Comparison of ENCODE assay signal across 8 cellular contexts in the genomic region with DNA sequence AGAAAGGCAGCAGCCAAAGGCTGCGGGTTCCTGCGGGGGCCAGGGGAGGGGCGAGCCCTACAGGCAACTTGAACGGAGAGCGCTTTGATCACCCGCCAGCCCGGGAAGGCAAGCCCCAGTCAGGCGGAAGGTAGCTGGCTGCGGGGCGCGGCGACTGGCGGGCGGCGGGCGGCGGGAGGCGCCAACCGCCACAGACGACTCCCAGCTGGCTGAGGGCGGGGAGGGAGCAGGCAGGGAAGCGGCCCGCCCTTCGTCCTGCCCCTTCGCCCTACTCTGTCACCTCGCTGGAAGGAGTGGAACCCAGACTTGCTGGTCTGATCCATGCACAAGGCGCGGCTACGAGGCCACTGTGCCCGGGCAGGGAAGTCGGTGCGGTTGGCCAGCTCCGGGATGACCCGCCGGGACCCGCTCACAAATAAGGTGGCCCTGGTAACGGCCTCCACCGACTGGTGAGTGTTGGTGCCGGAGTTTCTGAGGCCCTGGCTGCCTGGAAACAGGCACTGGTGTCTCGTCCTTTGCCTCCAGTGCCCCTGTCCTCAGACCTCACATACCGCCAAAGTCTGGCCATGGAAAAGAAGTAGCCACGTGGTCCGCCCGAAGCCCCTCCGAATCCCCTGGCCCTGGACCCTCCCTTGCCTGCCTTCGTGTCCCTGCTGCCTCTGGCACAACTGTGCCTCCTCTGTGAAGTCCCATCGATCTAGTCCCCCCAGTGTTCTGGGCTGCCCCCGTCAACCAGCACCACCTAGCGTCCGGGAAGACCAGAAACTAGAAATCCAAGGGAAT. TPM values are rescaled to one million over a fixed set of nuclear protein-coding genes. Genes with fewer than 3 reads are reported as not detected.
DNase-seq lines count a peak whose midpoint lies in the region; FAIRE-seq and TF ChIP-seq lines count a peak whose summit lies in the region.
"Not testable (repeated sequence)": the region's sequence is repeated elsewhere in the genome, so short reads cannot be mapped to it uniquely, and the experiment has no call there.

No MANE protein-coding gene starts in this region.

- H4K20me1 ChIP-seq in neural cell (ENCODE audit: insufficient read depth): not testable (repeated sequence)

- not testable (repeated sequence) for H3K27me3 ChIP-seq in SJSA1 (replicated peaks); neural cell (ENCODE audit: insufficient read depth, low read depth, low read length); stomach smooth muscle (ENCODE audit: control insufficient read depth in 1 of 2, insufficient read depth in 2 of 2, low read length in 2 of 2)

- H3K4me3 ChIP-seq in HFF-Myc (replicated peaks; ENCODE audit: low read depth, low read length): peak overlapping the region; percentile 48
- H3K4me3 ChIP-seq in SJSA1: peak overlapping the region; percentile 37
- peak overlapping the region; percentile 63 for H3K4me3 ChIP-seq in neural cell (ENCODE audit: low read length)
- H3K4me3 ChIP-seq in stomach smooth muscle (ENCODE audit: low read length in 2 of 2): peak overlapping the region; percentile 74 to 82

- not testable (repeated sequence) for H3K9me2 ChIP-seq in neural cell (ENCODE audit: insufficient read depth, low read length)

- TF ChIP-seq CTCF in HFF-Myc (IDR thresholded peaks at IDR 0.05; ENCODE audit: low read depth, low read length, missing control alignments) (peak; percentile 81), neural cell (IDR thresholded peaks at IDR 0.05; ENCODE audit: poor library complexity, severe bottlenecking) (peak; percentile 74)

- not testable (repeated sequence) for TF ChIP-seq RAD21 in neural cell (conservative IDR thresholded peaks at IDR 0.05)

- in situ Hi-C loops in G401 (cut with HindIII; ENCODE audit: low sequenced_read_pairs): not testable (repeated sequence)

- not testable (repeated sequence) for TF ChIP-seq EP300 in neural cell (conservative IDR thresholded peaks at IDR 0.05; ENCODE audit: poor library complexity, severe bottlenecking)

- DNase-seq in G401 (ENCODE audit: low spot score) (peak; percentile 67), NCI-H1092 (lab: John Stamatoyannopoulos, UW) (peak; percentile 72), SJSA1 (ENCODE audit: low read depth in 1 of 2, low spot score in 2 of 2) (peak; percentile 72 to 75), frontal cortex (ENCODE audit: low spot score in 2 of 2) (peak; percentile 61 to 69)
- DNase-seq in HFF-Myc (ENCODE audit: extremely low read depth, low read depth): not testable (repeated sequence)
- peak; percentile 63 for DNase-seq in activated naive CD4-positive, alpha-beta T cell treated with anti-CD3 and anti-CD28 coated beads, Interleukin-2, amount 50 U/mL, for 16 hours

- H3K4me1 ChIP-seq in SJSA1 (replicated peaks); stomach smooth muscle (ENCODE audit: control insufficient read depth, insufficient read depth, low read length): not testable (repeated sequence)

- H3K4me2 ChIP-seq in neural cell (ENCODE audit: low read length): not testable (repeated sequence)

- FAIRE-seq in frontal cortex (lab: Jason Lieb, UNC): not testable (repeated sequence)

- 0 out of 2 replicates have a peak overlapping the region, but pooled peaks have one; percentile 17 for H3K27ac ChIP-seq in SJSA1
- not testable (repeated sequence) for H3K27ac ChIP-seq in neural cell (ENCODE audit: low read length)
- peak overlapping the region; percentile 87 for H3K27ac ChIP-seq in stomach smooth muscle (ENCODE audit: low read length)

- not testable (repeated sequence) for H3K36me3 ChIP-seq in SJSA1; neural cell (ENCODE audit: insufficient read depth, low read length); stomach smooth muscle (ENCODE audit: control insufficient read depth in 2 of 2, insufficient read depth in 2 of 2, low read length in 2 of 2)

- not testable (repeated sequence) for H3K9me3 ChIP-seq in SJSA1 (replicated peaks); neural cell (ENCODE audit: low read length); stomach smooth muscle (ENCODE audit: control insufficient read depth in 2 of 2, low read length in 2 of 2)

- not testable (repeated sequence) for H2AFZ ChIP-seq in neural cell (ENCODE audit: low read depth, low read length)

- not testable (repeated sequence) for H3F3A ChIP-seq in neural cell (ENCODE audit: insufficient read depth, low read length, poor library complexity, severe bottlenecking)

- not testable (repeated sequence) for H3K79me2 ChIP-seq in neural cell (replicated peaks; ENCODE audit: insufficient read depth, low read length)

- H3K9ac ChIP-seq in neural cell (ENCODE audit: low read length) (peak overlapping the region; percentile 44), stomach smooth muscle (ENCODE audit: low read length in 2 of 2) (peak overlapping the region; percentile 58 to 75)

TF ChIP-seq in neural cell, 6 proteins besides CTCF, POLR2A, EP300 and RAD21:
- TF ChIP-seq SMC3 (conservative IDR thresholded peaks at IDR 0.05; ENCODE audit: poor library complexity): peak; percentile 46
- peak; percentile 22 for TF ChIP-seq POLR2AphosphoS5 (IDR thresholded peaks at IDR 0.05)

RNA-seq across cellular contexts. Expression of a gene that starts 15.4 kb away (rescaled TPM):
- 0.74 and 1.6 TPM in 2 replicates for total RNA-seq in G401 (2014; rRNA removed; shearing (Covaris generic))
- not detected in 2 replicates for total RNA-seq in SJSA1 (2014; rRNA removed; shearing (Covaris generic))
- total RNA-seq in frontal cortex: 18.8 TPM
- polyA plus RNA-seq in neural cell: 43.6 and 49.3 TPM in 2 replicates
- 33.0 and 36.0 TPM in 2 replicates for polyA minus RNA-seq in neural cell

RNA-seq across cellular contexts. Expression of a gene that starts 35.0 kb away (rescaled TPM):
- not detected in 2 replicates for total RNA-seq in G401 (2014; rRNA removed; shearing (Covaris generic))
- total RNA-seq in SJSA1 (2014; rRNA removed; shearing (Covaris generic)): not detected in 2 replicates
- 35.5 TPM for total RNA-seq in frontal cortex
- polyA plus RNA-seq in neural cell: 2.3 and 4.1 TPM in 2 replicates
- polyA minus RNA-seq in neural cell: 0.23 and 1.2 TPM in 2 replicates

RNA-seq across cellular contexts. Expression of a gene that starts 47.6 kb away (rescaled TPM):
- total RNA-seq in G401 (2014; rRNA removed; shearing (Covaris generic)): 17.3 and 28.1 TPM in 2 replicates
- total RNA-seq in SJSA1 (2014; rRNA removed; shearing (Covaris generic)): 4.9 and 15.1 TPM in 2 replicates
- 3.3 TPM for total RNA-seq in frontal cortex
- 1.9 and 3.0 TPM in 2 replicates for polyA plus RNA-seq in neural cell
- polyA minus RNA-seq in neural cell: 0.69 TPM in 1 of 2 replicates, not detected in the other

RNA-seq across cellular contexts. Expression of a gene that starts 57.7 kb away (rescaled TPM):
- 64.7 and 86.2 TPM in 2 replicates for total RNA-seq in G401 (2014; rRNA removed; shearing (Covaris generic))
- 4.8 and 5.3 TPM in 2 replicates for total RNA-seq in SJSA1 (2014; rRNA removed; shearing (Covaris generic))
- total RNA-seq in frontal cortex: 1.6 TPM
- 0.20 and 1.2 TPM in 2 replicates for polyA plus RNA-seq in neural cell
- polyA minus RNA-seq in neural cell: 0.35 and 0.49 TPM in 2 replicates

Comparison
In these comparisons a context has a peak if more than half of its experiments do, and no peak if none do; other contexts are left out.
1. RNA of a gene that starts 35.0 kb away (total RNA-seq): 35.5 TPM in frontal cortex (single experiment); not detected in G401 and not detected in SJSA1; every median in the first group is over 10 times any median in the second.
2. Peak in every context shown above with its lines, with median percentiles within 50 percentile points of each other: H3K4me3 ChIP-seq.